ENCODE assay signal across 19 cellular contexts in the genomic region with DNA sequence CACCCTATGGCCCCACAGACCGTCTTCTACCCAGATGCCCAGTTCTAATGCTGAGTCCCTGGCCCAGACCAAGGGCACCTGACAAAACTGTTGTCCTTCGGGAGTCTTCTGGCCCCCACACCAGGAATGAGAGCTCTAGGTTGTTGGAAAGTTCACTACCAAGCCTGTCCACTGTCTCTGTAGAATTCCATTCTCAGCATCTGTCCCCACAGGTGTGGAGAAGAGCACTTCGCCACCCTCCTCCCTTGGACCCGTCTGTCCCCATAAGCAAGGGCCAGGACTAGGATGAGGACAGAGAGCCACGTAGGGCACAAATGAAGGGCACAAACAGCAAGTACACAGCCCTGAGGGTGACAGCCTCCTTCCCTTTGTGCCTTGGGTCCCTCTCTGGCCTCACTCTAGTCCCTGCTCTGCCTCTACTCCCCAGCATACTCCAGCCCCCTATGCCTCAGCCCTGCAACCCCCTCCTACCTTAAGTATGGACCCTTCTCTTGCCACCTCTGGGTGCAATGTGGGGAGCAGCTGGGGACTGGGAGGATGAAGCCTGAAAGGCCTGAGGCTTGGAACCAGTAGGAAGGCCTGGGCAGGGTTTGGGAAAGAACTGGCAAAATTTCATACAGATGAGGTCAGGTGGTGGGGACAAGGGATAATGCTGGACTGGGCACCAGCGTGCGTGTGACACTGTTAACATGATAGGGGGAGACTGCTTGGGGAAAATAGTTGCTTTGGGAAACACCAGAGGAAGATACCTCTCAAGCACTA. TPM values are rescaled to one million over a fixed set of nuclear protein-coding genes. Genes with fewer than 3 reads are reported as not detected.
DNase-seq lines count a peak whose midpoint lies in the region; ATAC-seq and TF ChIP-seq lines count a peak whose summit lies in the region.
"Had no signal": no experiment of that assay in that cellular context is flagged by ENCODE, and none has a peak within 500 bp of the region (broad histone marks: within the 10 kb centered on the region; RNA-seq: fewer than 3 reads in every experiment).

No MANE protein-coding gene starts in this region.

- peak overlapping the region; percentile 66 for H3K27ac ChIP-seq in angular gyrus (ENCODE audit: low read depth, low read length)
- peak overlapping the region; percentile 62 for H3K27ac ChIP-seq in lower lobe of right lung
- H3K27ac ChIP-seq: 22Rv1, BLaER1, ovary, skin epidermis had no signal

- H3K27ac Mint-ChIP-seq in progenitor cell of endocrine pancreas, result peak overlapping the region; percentile 96

- H3K27me3 Mint-ChIP-seq in progenitor cell of endocrine pancreas, result no peaks in the 10 kb centered on the region

- H3K9me3 ChIP-seq in lower lobe of right lung, result no peaks in the 10 kb centered on the region
- H3K9me3 ChIP-seq: BLaER1, heart left ventricle, mucosa of descending colon, ovary had no signal

- intact Hi-C loops in lower lobe of right lung (cut with DNase I), result no loop called here

- no peaks in the 10 kb centered on the region for H3K9me3 Mint-ChIP-seq in progenitor cell of endocrine pancreas (ENCODE audit: low read depth)

- TF ChIP-seq CTCF in lower lobe of right lung (IDR thresholded peaks at IDR 0.05) (no peak), progenitor cell of endocrine pancreas (IDR thresholded peaks at IDR 0.05; ENCODE audit: unreplicated experiment) (no peak)

- peaks cover 15% of the 10 kb centered on the region for H3K4me1 ChIP-seq in lower lobe of right lung

- peaks cover 34% of the 10 kb centered on the region for H3K4me1 Mint-ChIP-seq in progenitor cell of endocrine pancreas (ENCODE audit: low read depth)

- H3K36me3 Mint-ChIP-seq in progenitor cell of endocrine pancreas (ENCODE audit: insufficient read depth), result peaks cover 2% of the 10 kb centered on the region

- DNase-seq in DMS53 (lab: John Stamatoyannopoulos, UW) (peak; percentile 78), DMS53 treated with DMSO at 0.1 percent for 48 hours (lab: John Stamatoyannopoulos, UW; ENCODE audit: unreplicated experiment) (no peak), lower lobe of right lung (no peak), progenitor cell of endocrine pancreas (ENCODE audit: low spot score, unreplicated experiment) (no peak), NCI-H2227 treated with DMSO at 0.1 percent for 48 hours (lab: John Stamatoyannopoulos, UW) (no peak), NOMO-1 treated with dmso at 0.1 percent for 144 hours (lab: John Stamatoyannopoulos, UW; ENCODE audit: unreplicated experiment) (no peak)
- DNase-seq: activated CD4-positive, alpha-beta T cell treated with anti-CD3 and anti-CD28 coated beads, Interleukin-2, amount 50 U/mL, for 1 hour; activated T-cell treated with anti-CD3 and anti-CD28 coated beads, Interleukin-2, amount 50 U/mL, for 1 hour; effector CD4-positive, alpha-beta T cell; kidney glomerular epithelial cell; ovary had no signal

- H3K4me3 ChIP-seq in lower lobe of right lung, result peak overlapping the region; percentile 48
- H3K4me3 ChIP-seq: BLaER1, K562, mucosa of descending colon, ovary, skin epidermis had no signal

- ATAC-seq in lower lobe of right lung (no peak), HG03159 (IDR thresholded peaks at IDR 0.05; ENCODE audit: unreplicated experiment) (no peak)
- ATAC-seq: K562 had no signal

- H3K27me3 ChIP-seq in lower lobe of right lung (ENCODE audit: low read depth), result peaks cover 7% of the 10 kb centered on the region
- H3K27me3 ChIP-seq: ovary had no signal

- H3K4me3 Mint-ChIP-seq in progenitor cell of endocrine pancreas (ENCODE audit: low read depth), result peak overlapping the region; percentile 71

- H3K36me3 ChIP-seq in lower lobe of right lung, result no peaks in the 10 kb centered on the region
- H3K36me3 ChIP-seq: BLaER1, heart left ventricle, ovary had no signal

RNA-seq across cellular contexts. Expression of gene LZTS3, which starts 4.3 kb away (rescaled TPM):
- total RNA-seq in lower lobe of right lung, result 18.5 TPM
- 47.8 and 48.7 TPM in 2 replicates for total RNA-seq in progenitor cell of endocrine pancreas

RNA-seq across cellular contexts. Expression of gene FASTKD5, which starts 9.3 kb away (rescaled TPM):
- 16.4 TPM for total RNA-seq in lower lobe of right lung
- 14.2 and 16.1 TPM in 2 replicates for total RNA-seq in progenitor cell of endocrine pancreas

RNA-seq across cellular contexts. Expression of gene UBOX5, which starts 9.3 kb away (rescaled TPM):
- total RNA-seq in lower lobe of right lung (5.8 TPM), progenitor cell of endocrine pancreas (8.3 and 9.2 TPM in 2 replicates)

RNA-seq across cellular contexts. Expression of gene DDRGK1, which starts 35.5 kb away (rescaled TPM):
- total RNA-seq in lower lobe of right lung (89.8 TPM), progenitor cell of endocrine pancreas (73.0 and 78.0 TPM in 2 replicates)

RNA-seq across cellular contexts. Expression of gene ITPA, which starts 40.3 kb away (rescaled TPM):
- total RNA-seq in lower lobe of right lung (40.9 TPM), progenitor cell of endocrine pancreas (62.3 and 67.8 TPM in 2 replicates)
